In the genomic region with DNA sequence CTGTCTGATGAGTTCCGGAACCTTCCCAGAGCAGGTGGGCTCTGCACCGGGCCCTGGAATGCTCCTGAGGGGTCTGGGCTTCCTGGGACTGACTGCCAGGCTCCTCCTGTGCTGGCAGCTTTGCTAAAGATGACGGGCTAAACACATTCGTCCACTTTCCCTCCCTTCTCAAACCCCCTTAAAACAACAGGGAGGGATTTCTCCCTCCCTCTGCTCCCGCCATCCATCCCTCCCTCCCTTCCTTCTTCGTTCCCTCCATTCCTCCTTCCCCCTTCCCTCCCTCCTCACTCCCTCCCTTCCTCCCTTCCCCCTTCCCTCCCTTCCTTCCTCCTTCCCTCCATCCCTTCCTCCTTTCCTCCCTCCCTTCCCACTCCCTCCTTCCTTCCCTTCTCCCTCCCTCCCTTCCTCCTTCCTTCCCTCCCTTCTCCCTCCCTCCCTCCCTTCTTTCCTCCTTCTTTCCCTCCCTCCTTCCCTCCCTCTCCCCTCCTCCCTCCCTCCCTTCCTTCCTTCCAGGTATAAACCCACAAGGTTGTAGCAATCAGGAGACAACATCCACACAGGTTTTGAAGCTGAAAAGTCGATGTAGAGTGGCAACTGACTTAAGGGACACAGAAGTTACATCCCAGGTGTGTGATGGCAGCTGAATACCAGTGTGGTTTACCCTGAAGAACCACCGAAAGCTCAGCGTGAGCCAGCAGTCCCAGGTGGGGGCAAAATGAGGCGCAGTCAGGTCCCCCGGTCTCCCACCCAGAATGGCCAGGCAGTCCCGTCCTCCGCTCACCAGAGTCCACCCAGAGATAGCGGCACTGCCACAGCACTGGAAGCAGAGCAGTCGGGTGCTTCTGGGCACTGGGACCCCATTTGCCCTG, we compare ENCODE assay signal across 1 cellular context.
TF ChIP-seq lines count a peak whose summit lies in the region.

No MANE protein-coding gene starts in this region.

TF ChIP-seq in H1, 55 proteins besides CTCF, POLR2A, EP300 and RAD21:
- TF ChIP-seq CHD2 (IDR thresholded peaks at IDR 0.05; ENCODE audit: low read length) (no peak), CBX5 (IDR thresholded peaks at IDR 0.05; ENCODE audit: low read depth, low read length) (no peak), RFX5 (IDR thresholded peaks at IDR 0.05; ENCODE audit: borderline replicate concordance, low read depth, low read length) (no peak), KDM5A (IDR thresholded peaks at IDR 0.05; ENCODE audit: low read length) (no peak), JUN (IDR thresholded peaks at IDR 0.05; ENCODE audit: low read depth, low read length) (no peak), GTF2F1 (IDR thresholded peaks at IDR 0.05; ENCODE audit: borderline replicate concordance, low read depth, low read length) (no peak), TCF12 (IDR thresholded peaks at IDR 0.05; ENCODE audit: low read depth, low read length) (no peak), TEAD4 (IDR thresholded peaks at IDR 0.05; ENCODE audit: low read depth, low read length) (no peak), JUND (IDR thresholded peaks at IDR 0.05; ENCODE audit: low read length) (no peak), EZH2 (IDR thresholded peaks at IDR 0.05; ENCODE audit: low read depth, low read length, severe bottlenecking) (no peak), GABPA (IDR thresholded peaks at IDR 0.05; ENCODE audit: borderline replicate concordance, insufficient read depth, low read length) (no peak), BCL11A (IDR thresholded peaks at IDR 0.05; ENCODE audit: low read depth in 2 of 2, low read length in 2 of 2) (no peak), SP2 (IDR thresholded peaks at IDR 0.05; ENCODE audit: low read length) (no peak)
